Comparison of ENCODE assay signal across 1 cellular context in the genomic region with DNA sequence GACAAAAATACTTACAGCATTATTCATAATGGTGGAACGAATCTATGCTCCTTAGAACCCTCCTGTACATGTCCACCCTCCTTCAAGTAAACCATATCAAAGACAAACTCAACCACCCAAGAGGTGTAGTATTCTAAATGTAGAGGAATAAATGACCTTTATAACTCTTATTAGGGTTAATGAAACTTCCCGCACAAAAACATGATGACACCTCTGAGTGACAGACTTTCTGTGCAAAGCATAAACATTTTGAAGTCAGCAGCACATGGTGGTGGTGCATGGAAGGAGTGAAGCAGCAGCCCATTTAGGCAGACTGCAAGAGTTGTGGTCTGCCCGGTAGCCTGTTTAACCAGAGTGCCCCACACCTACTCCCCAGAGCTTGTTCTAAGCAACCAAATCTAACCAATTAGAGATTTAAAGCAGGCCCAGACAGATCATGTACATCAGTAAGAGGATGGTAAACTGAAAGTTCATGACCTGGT.
TF ChIP-seq lines count a peak whose summit lies in the region.

No MANE protein-coding gene starts in this region.

TF ChIP-seq in HCT116, 20 proteins besides CTCF, POLR2A, EP300 and RAD21 (continued from another document):
- no peak for TF ChIP-seq REST (IDR thresholded peaks at IDR 0.05; ENCODE audit: low read depth)
- no peak for TF ChIP-seq SRF (IDR thresholded peaks at IDR 0.05; ENCODE audit: low read depth)
- TF ChIP-seq JUND (IDR thresholded peaks at IDR 0.05): no peak
- no peak for TF ChIP-seq TCF7L2 (IDR thresholded peaks at IDR 0.05; ENCODE audit: borderline replicate concordance, extremely low read depth, insufficient read depth, insufficient read length)
- no peak for TF ChIP-seq ZFX (IDR thresholded peaks at IDR 0.05)
- TF ChIP-seq SP1 (IDR thresholded peaks at IDR 0.05; ENCODE audit: low read depth): no peak
- no peak for TF ChIP-seq EZH2 (IDR thresholded peaks at IDR 0.05)
- TF ChIP-seq CEBPB (IDR thresholded peaks at IDR 0.05; ENCODE audit: low read depth): no peak
- no peak for TF ChIP-seq ZBTB33 (IDR thresholded peaks at IDR 0.05; ENCODE audit: extremely low read depth, insufficient replicate concordance, low read length)
- TF ChIP-seq FOSL1 (IDR thresholded peaks at IDR 0.05; ENCODE audit: low read depth): no peak
- no peak for TF ChIP-seq ATF3 (IDR thresholded peaks at IDR 0.05)
- no peak for TF ChIP-seq CBX3 (IDR thresholded peaks at IDR 0.05; ENCODE audit: low read depth)
- no peak for TF ChIP-seq ZNF274 (IDR thresholded peaks at IDR 0.05; ENCODE audit: low read depth, low read length)
- no peak for TF ChIP-seq YY1 (IDR thresholded peaks at IDR 0.05; ENCODE audit: extremely low read depth, insufficient replicate concordance, low read depth, low read length)
- no peak for TF ChIP-seq EZH2phosphoT487 (IDR thresholded peaks at IDR 0.05; ENCODE audit: borderline replicate concordance)
- TF ChIP-seq POLR2AphosphoS5 (IDR thresholded peaks at IDR 0.05; ENCODE audit: low read depth, low read length): no peak
